In the genomic region with DNA sequence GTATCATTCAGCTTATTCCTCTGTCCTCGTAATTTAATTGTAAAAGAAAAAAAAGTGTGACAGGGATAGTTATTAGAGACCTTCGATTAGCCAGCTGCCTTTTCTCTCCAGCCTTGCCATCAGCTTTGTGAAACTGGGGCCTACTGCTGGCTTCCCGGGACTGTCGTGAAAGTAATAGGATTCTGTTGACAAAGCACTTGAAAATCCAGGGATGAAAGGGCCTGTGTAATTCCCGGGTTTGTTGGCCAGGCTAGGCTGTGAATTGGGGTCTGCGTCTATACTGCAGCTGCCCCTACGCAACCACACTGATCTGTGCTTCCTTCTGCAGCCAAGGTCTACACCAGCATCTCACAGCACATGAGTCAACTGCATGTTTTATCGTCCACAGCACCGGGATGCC, we compare ENCODE assay signal across 26 cellular contexts.
DNase-seq lines count a peak whose midpoint lies in the region; ATAC-seq and TF ChIP-seq lines count a peak whose summit lies in the region.
"Had no signal": no experiment of that assay in that cellular context is flagged by ENCODE, and none has a peak within 500 bp of the region (broad histone marks: within the 10 kb centered on the region; RNA-seq: fewer than 3 reads in every experiment).

No MANE protein-coding gene starts in this region.

- peaks cover 3% of the 10 kb centered on the region for H3K4me1 ChIP-seq in osteoblast (ENCODE audit: insufficient read depth, low read length)
- H3K4me1 ChIP-seq in upper lobe of right lung, result no peaks in the 10 kb centered on the region
- H3K4me1 ChIP-seq: breast epithelium, thyroid gland had no signal

- peaks cover 9% of the 10 kb centered on the region for H4K20me1 ChIP-seq in osteoblast (ENCODE audit: insufficient read depth, low read length)

- H3K4me1 Mint-ChIP-seq in nephron, result peaks cover 77% of the 10 kb centered on the region
- H3K4me1 Mint-ChIP-seq: activated T-helper 17 cell treated with anti-CD3 and anti-CD28 coated beads, Interleukin-2, amount 50 U/mL, for 72 hours; naive B cell had no signal

- ATAC-seq in upper lobe of right lung, result no peak
- ATAC-seq: activated CD8-positive, alpha-beta T cell treated with anti-CD3 and anti-CD28 coated beads for 36 hours; activated T-helper 17 cell treated with anti-CD3 and anti-CD28 coated beads, Interleukin-2, amount 50 U/mL, for 72 hours; pancreas; stimulated activated naive CD8-positive, alpha-beta T cell treated with anti-CD3 and anti-CD28 coated beads, Interleukin-15, amount 100 ng/mL, for 72 hours had no signal

- no peak overlapping the region for H3K4me3 Mint-ChIP-seq in nephron
- H3K4me3 Mint-ChIP-seq: activated CD8-positive, alpha-beta T cell treated with anti-CD3 and anti-CD28 coated beads for 36 hours; activated T-helper 17 cell treated with anti-CD3 and anti-CD28 coated beads, Interleukin-2, amount 50 U/mL, for 72 hours; CD4-positive, alpha-beta memory T cell; naive B cell; stimulated activated naive CD8-positive, alpha-beta T cell treated with anti-CD3 and anti-CD28 coated beads, Interleukin-15, amount 100 ng/mL, for 72 hours had no signal

- H2AFZ ChIP-seq in osteoblast (ENCODE audit: low read length), result no peak overlapping the region

- H3K27me3 ChIP-seq in brain microvascular endothelial cell (replicated peaks) (no peaks in the 10 kb centered on the region), osteoblast (ENCODE audit: insufficient read depth, low read length) (no peaks in the 10 kb centered on the region), upper lobe of right lung (no peaks in the 10 kb centered on the region)
- H3K27me3 ChIP-seq: pancreas, thyroid gland had no signal

- TF ChIP-seq CTCF in nephron (IDR thresholded peaks at IDR 0.05; ENCODE audit: unreplicated experiment in 3 of 3), result no peak
- TF ChIP-seq CTCF in brain microvascular endothelial cell (IDR thresholded peaks at IDR 0.05; ENCODE audit: low read depth, low read length, missing control alignments), result no peak
- no peak for TF ChIP-seq CTCF in osteoblast (IDR thresholded peaks at IDR 0.05; ENCODE audit: extremely low read depth, low read depth, low read length)
- no peak for TF ChIP-seq CTCF in upper lobe of right lung (IDR thresholded peaks at IDR 0.05)

- H3K4me3 ChIP-seq in brain microvascular endothelial cell (ENCODE audit: low read depth, low read length) (no peak overlapping the region), osteoblast (ENCODE audit: insufficient read depth, low read length) (no peak overlapping the region), upper lobe of right lung (no peak overlapping the region)
- H3K4me3 ChIP-seq: breast epithelium, pancreas, SK-N-MC, smooth muscle cell, thyroid gland had no signal

- in situ Hi-C loops in brain microvascular endothelial cell (cut with HindIII; ENCODE audit: low pct_ligation_motif_present, low sequenced_read_pairs), result no loop called here

- H3K27me3 Mint-ChIP-seq in nephron (ENCODE audit: low read depth), result peaks cover 10% of the 10 kb centered on the region
- H3K27me3 Mint-ChIP-seq: activated CD8-positive, alpha-beta T cell treated with anti-CD3 and anti-CD28 coated beads for 36 hours; activated T-helper 17 cell treated with anti-CD3 and anti-CD28 coated beads, Interleukin-2, amount 50 U/mL, for 72 hours; stimulated activated naive CD8-positive, alpha-beta T cell treated with anti-CD3 and anti-CD28 coated beads, Interleukin-15, amount 100 ng/mL, for 72 hours had no signal

- peak overlapping the region; percentile 28 to 67 (median 30) for H3K27ac Mint-ChIP-seq in nephron
- H3K27ac Mint-ChIP-seq: activated CD8-positive, alpha-beta T cell treated with anti-CD3 and anti-CD28 coated beads for 36 hours; activated T-helper 17 cell treated with anti-CD3 and anti-CD28 coated beads, Interleukin-2, amount 50 U/mL, for 72 hours; CD4-positive, alpha-beta memory T cell; naive B cell; stimulated activated naive CD8-positive, alpha-beta T cell treated with anti-CD3 and anti-CD28 coated beads, Interleukin-15, amount 100 ng/mL, for 72 hours had no signal

- H3K27ac ChIP-seq in brain microvascular endothelial cell (no peak overlapping the region), osteoblast (ENCODE audit: low read depth, low read length) (no peak overlapping the region), upper lobe of right lung (no peak overlapping the region)
- H3K27ac ChIP-seq: breast epithelium, pancreas, SK-N-MC, thyroid gland had no signal

- no peaks in the 10 kb centered on the region for H3K9me3 Mint-ChIP-seq in nephron
- H3K9me3 Mint-ChIP-seq: activated CD8-positive, alpha-beta T cell treated with anti-CD3 and anti-CD28 coated beads for 36 hours; activated T-helper 17 cell treated with anti-CD3 and anti-CD28 coated beads, Interleukin-2, amount 50 U/mL, for 72 hours; stimulated activated naive CD8-positive, alpha-beta T cell treated with anti-CD3 and anti-CD28 coated beads, Interleukin-15, amount 100 ng/mL, for 72 hours had no signal

- H3K4me2 ChIP-seq in osteoblast (ENCODE audit: insufficient read depth, low read length), result no peak overlapping the region
- H3K4me2 ChIP-seq: smooth muscle cell had no signal

- H3K36me3 ChIP-seq in brain microvascular endothelial cell (replicated peaks) (no peaks in the 10 kb centered on the region), osteoblast (ENCODE audit: insufficient read depth, low read length) (no peaks in the 10 kb centered on the region), upper lobe of right lung (no peaks in the 10 kb centered on the region)
- H3K36me3 ChIP-seq: breast epithelium, pancreas, thyroid gland had no signal

- H3K9me3 ChIP-seq in osteoblast (ENCODE audit: low read depth, low read length), result no peaks in the 10 kb centered on the region
- H3K9me3 ChIP-seq in upper lobe of right lung, result no peaks in the 10 kb centered on the region
- H3K9me3 ChIP-seq: breast epithelium, pancreas, thyroid gland had no signal

- no peaks in the 10 kb centered on the region for H3K36me3 Mint-ChIP-seq in nephron (ENCODE audit: low read depth)
- H3K36me3 Mint-ChIP-seq: CD4-positive, alpha-beta memory T cell; naive B cell had no signal

- intact Hi-C loops in upper lobe of right lung (cut with DNase I), result no loop called here

- DNase-seq in NCI-H1105 (lab: John Stamatoyannopoulos, UW) (peak; percentile 69), NCI-H2107 (lab: John Stamatoyannopoulos, UW) (peak; percentile 18), NCI-H748 treated with DMSO at 0.1 percent for 48 hours (lab: John Stamatoyannopoulos, UW) (peak; percentile 81), brain microvascular endothelial cell (no peak), dermis blood vessel endothelial cell (no peak), osteoblast (ENCODE audit: insufficient read length, low spot score, missing footprints) (no peak), upper lobe of right lung (no peak)
- DNase-seq: activated CD4-positive, CD25-positive, alpha-beta regulatory T cell treated with anti-CD3 and anti-CD28 coated beads, Interleukin-2, amount 50 U/mL, for 72 hours; activated CD8-positive, alpha-beta T cell treated with anti-CD3 and anti-CD28 coated beads for 36 hours; activated naive CD4-positive, alpha-beta T cell treated with anti-CD3 and anti-CD28 coated beads, Interleukin-2, amount 50 U/mL, for 16 hours; amniotic stem cell; CD4-positive, alpha-beta memory T cell; DMS 273 treated with DMSO at 0.1 percent for 48 hours; glutamatergic neuron; naive B cell; NCI-H446 treated with DMSO at 0.1 percent for 48 hours; pancreas; stimulated activated CD4-positive, alpha-beta T cell treated with anti-CD3 and anti-CD28 coated beads, Interleukin-1b, Interleukin-23, amount 100 ng/mL, for 48 hours; stimulated activated CD8-positive, alpha-beta memory T cell treated with anti-CD3 and anti-CD28 coated beads, Interleukin-4, amount 100 ng/mL, for 48 hours; stimulated activated naive CD8-positive, alpha-beta T cell treated with anti-CD3 and anti-CD28 coated beads, Interleukin-15, amount 100 ng/mL, for 72 hours; thyroid gland had no signal

- no peaks in the 10 kb centered on the region for H3K79me2 ChIP-seq in osteoblast (ENCODE audit: insufficient read depth, low read length)

Comparison
In these comparisons a context has a peak if more than half of its experiments do, and no peak if none do; other contexts are left out.
1. DNase-seq: peak in NCI-H1105 (single experiment), NCI-H2107 (single experiment) and NCI-H748 treated with DMSO at 0.1 percent for 48 hours (single experiment); none in brain microvascular endothelial cell (single experiment), dermis blood vessel endothelial cell (single experiment), osteoblast (single experiment) and upper lobe of right lung (single experiment).